Comparison of ENCODE assay signal across 23 cellular contexts in genomic region chr6:135311446-135312200, GRCh38.
DNase-seq lines count a peak whose midpoint lies in the region; ATAC-seq, FAIRE-seq and TF ChIP-seq lines count a peak whose summit lies in the region.
"Had no signal": no experiment of that assay in that cellular context is flagged by ENCODE, and none has a peak within 500 bp of the region (broad histone marks: within the 10 kb centered on the region; RNA-seq: fewer than 3 reads in every experiment).

No MANE protein-coding gene starts in this region.

- H3K4me1 ChIP-seq in H9 (ENCODE audit: insufficient read depth, low read length): no peaks in the 10 kb centered on the region
- H3K4me1 ChIP-seq: foreskin keratinocyte had no signal

- TF ChIP-seq CTCF in H9 (conservative IDR thresholded peaks at IDR 0.05): no peak

- H3K14ac ChIP-seq in H9 (ENCODE audit: insufficient read depth, low read length): no peak overlapping the region

- no peaks in the 10 kb centered on the region for H3K36me3 Mint-ChIP-seq in H9 (ENCODE audit: insufficient read depth in 1 of 3, low read depth in 3 of 3)

- H3K4me3 Mint-ChIP-seq in H9: no peak overlapping the region
- H3K4me3 Mint-ChIP-seq: activated naive CD4-positive, alpha-beta T cell treated with anti-CD3 and anti-CD28 coated beads, Interleukin-2, amount 50 U/mL, for 24 hours; activated T-cell treated with anti-CD3 and anti-CD28 coated beads, Interleukin-2, amount 50 U/mL, for 72 hours; CD4-positive, alpha-beta memory T cell; central memory CD8-positive, alpha-beta T cell; stimulated activated naive CD8-positive, alpha-beta T cell treated with anti-CD3 and anti-CD28 coated beads, Interleukin-15, amount 100 ng/mL, for 72 hours had no signal

- H3K4me1 Mint-ChIP-seq in H9: peaks cover 0 to 3% of the 10 kb centered on the region in 2 experiments; a peak in 2 of 4 replicates
- H3K4me1 Mint-ChIP-seq: activated naive CD4-positive, alpha-beta T cell treated with anti-CD3 and anti-CD28 coated beads, Interleukin-2, amount 50 U/mL, for 24 hours; CD4-positive, alpha-beta memory T cell; central memory CD8-positive, alpha-beta T cell; stimulated activated naive CD8-positive, alpha-beta T cell treated with anti-CD3 and anti-CD28 coated beads, Interleukin-15, amount 100 ng/mL, for 72 hours had no signal

- no peak overlapping the region for H2BK5ac ChIP-seq in H9 (ENCODE audit: insufficient read length, low read length)

- H3K27me3 ChIP-seq in H9 (ENCODE audit: insufficient read depth, low read length): no peaks in the 10 kb centered on the region
- H3K27me3 ChIP-seq: foreskin keratinocyte had no signal

- H3K79me1 ChIP-seq in H9 (ENCODE audit: insufficient read depth, low read depth, low read length, poor library complexity, severe bottlenecking): no peaks in the 10 kb centered on the region

- H4K5ac ChIP-seq in H9 (ENCODE audit: insufficient read length, low read depth, low read length): no peak overlapping the region

- H3K4me2 ChIP-seq in H9 (ENCODE audit: insufficient read depth, insufficient read length, low read length): no peak overlapping the region
- H3K4me2 ChIP-seq: SK-N-SH had no signal

- H2BK12ac ChIP-seq in H9 (ENCODE audit: insufficient read length, low read depth, low read length): no peak overlapping the region

- no peak overlapping the region for H2BK120ac ChIP-seq in H9 (ENCODE audit: low read depth, low read length, poor library complexity, severe bottlenecking)

- H3T11ph ChIP-seq in H9 (ENCODE audit: low read length): no peak overlapping the region

- DNase-seq in H9 (no peak), NCI-H187 treated with DMSO at 0.1 percent for 48 hours (lab: John Stamatoyannopoulos, UW) (peak; percentile 73), NCI-H345 treated with DMSO at 0.1 percent for 48 hours (lab: John Stamatoyannopoulos, UW; ENCODE audit: unreplicated experiment) (peak; percentile 53), frontal cortex (ENCODE audit: low spot score in 2 of 2) (no peak), RCC 7860 (ENCODE audit: low spot score) (no peak), HuH-7.5 (ENCODE audit: low spot score) (no peak)
- no peak for DNase-seq in activated CD4-positive, alpha-beta T cell treated with anti-CD3 and anti-CD28 coated beads, Interleukin-2, amount 50 U/mL, for 4 hours
- DNase-seq: activated CD4-positive, CD25-positive, alpha-beta regulatory T cell treated with anti-CD3 and anti-CD28 coated beads, Interleukin-2, amount 50 U/mL, for 72 hours; activated CD8-positive, alpha-beta memory T cell treated with anti-CD3 and anti-CD28 coated beads for 24 hours; activated T-cell treated with anti-CD3 and anti-CD28 coated beads, Interleukin-2, amount 50 U/mL, for 72 hours; CD4-positive, alpha-beta memory T cell; erythroblast; foreskin keratinocyte; H7; Kasumi-1; SK-N-SH; stimulated activated CD4-positive, alpha-beta T cell treated with anti-CD3 and anti-CD28 coated beads, Interleukin-4, amount 100 ng/mL, for 4 hours; stimulated activated naive CD8-positive, alpha-beta T cell treated with anti-CD3 and anti-CD28 coated beads, Interleukin-15, amount 100 ng/mL, for 72 hours; trophoblast cell had no signal

- no peak overlapping the region for H2BK15ac ChIP-seq in H9 (ENCODE audit: low read depth, low read length)

- H3K79me2 ChIP-seq in H9 (ENCODE audit: insufficient read depth, low read length): no peaks in the 10 kb centered on the region

- FAIRE-seq in frontal cortex (lab: Jason Lieb, UNC): peak; percentile 51
- FAIRE-seq in RCC 7860 (lab: Jason Lieb, UNC): no peak
- FAIRE-seq: astrocyte had no signal

- H3K4ac ChIP-seq in H9 (ENCODE audit: low read depth, low read length): no peak overlapping the region

- ATAC-seq in GM19328 (IDR thresholded peaks at IDR 0.05; ENCODE audit: unreplicated experiment): no peak
- ATAC-seq: activated T-cell treated with anti-CD3 and anti-CD28 coated beads, Interleukin-2, amount 50 U/mL, for 72 hours; foreskin keratinocyte; stimulated activated naive CD8-positive, alpha-beta T cell treated with anti-CD3 and anti-CD28 coated beads, Interleukin-15, amount 100 ng/mL, for 72 hours had no signal

- no peak overlapping the region for H2BK20ac ChIP-seq in H9 (ENCODE audit: low read depth, low read length, poor library complexity, severe bottlenecking)

- no peaks in the 10 kb centered on the region for H3K27me3 Mint-ChIP-seq in H9 (ENCODE audit: low read depth)
- H3K27me3 Mint-ChIP-seq: activated naive CD4-positive, alpha-beta T cell treated with anti-CD3 and anti-CD28 coated beads, Interleukin-2, amount 50 U/mL, for 24 hours; CD4-positive, alpha-beta memory T cell; central memory CD8-positive, alpha-beta T cell; stimulated activated naive CD8-positive, alpha-beta T cell treated with anti-CD3 and anti-CD28 coated beads, Interleukin-15, amount 100 ng/mL, for 72 hours had no signal

- H3K9me3 ChIP-seq in H9 (ENCODE audit: control insufficient read depth, low read depth, low read length): no peaks in the 10 kb centered on the region
- H3K9me3 ChIP-seq: SK-N-SH had no signal

- H3K27ac Mint-ChIP-seq in H9: peak overlapping the region in 2 of 3 experiments; percentile 41 to 86; a peak in 2 of 7 replicates
- H3K27ac Mint-ChIP-seq: activated naive CD4-positive, alpha-beta T cell treated with anti-CD3 and anti-CD28 coated beads, Interleukin-2, amount 50 U/mL, for 24 hours; activated T-cell treated with anti-CD3 and anti-CD28 coated beads, Interleukin-2, amount 50 U/mL, for 72 hours; CD4-positive, alpha-beta memory T cell had no signal

- H4K8ac ChIP-seq in H9 (replicated peaks; ENCODE audit: insufficient read length, low read depth, low read length): no peak overlapping the region

- WGBS in H9 (ENCODE audit: extremely low coverage, insufficient read length, low lambda C conversion rate): no CpG with 5 or more reads among the region's 4 CpGs

- no peaks in the 10 kb centered on the region for H3K9me3 Mint-ChIP-seq in H9
- H3K9me3 Mint-ChIP-seq: activated naive CD4-positive, alpha-beta T cell treated with anti-CD3 and anti-CD28 coated beads, Interleukin-2, amount 50 U/mL, for 24 hours; activated T-cell treated with anti-CD3 and anti-CD28 coated beads, Interleukin-2, amount 50 U/mL, for 72 hours; CD4-positive, alpha-beta memory T cell; central memory CD8-positive, alpha-beta T cell; stimulated activated naive CD8-positive, alpha-beta T cell treated with anti-CD3 and anti-CD28 coated beads, Interleukin-15, amount 100 ng/mL, for 72 hours had no signal

- no peak overlapping the region for H3K23ac ChIP-seq in H9 (ENCODE audit: insufficient read length, low read depth, low read length)

- no peaks in the 10 kb centered on the region for H4K20me1 ChIP-seq in H9 (ENCODE audit: control insufficient read depth, insufficient read depth, insufficient read length)

- no peak overlapping the region for H3K27ac ChIP-seq in H9 (ENCODE audit: insufficient read length, low read depth, low read length)
- H3K27ac ChIP-seq: foreskin keratinocyte had no signal

- H2AFZ ChIP-seq in H9 (ENCODE audit: low read length): no peak overlapping the region

- H3K9ac ChIP-seq in H9 (ENCODE audit: extremely low read depth, insufficient read length, low read length): no peak overlapping the region
- H3K9ac ChIP-seq: SK-N-SH had no signal

- H3K56ac ChIP-seq in H9 (ENCODE audit: insufficient read length, low read depth, low read length): no peak overlapping the region

- H3K23me2 ChIP-seq in H9 (ENCODE audit: insufficient read length, low read depth, low read length, poor library complexity, severe bottlenecking): no peaks in the 10 kb centered on the region

- H3K18ac ChIP-seq in H9 (ENCODE audit: insufficient read length, low read depth, low read length): no peak overlapping the region

- H2AK5ac ChIP-seq in H9 (ENCODE audit: insufficient read length, low read length): no peak overlapping the region

- no peak overlapping the region for H4K91ac ChIP-seq in H9 (ENCODE audit: insufficient read length, low read depth, low read length)

Comparison
In these comparisons a context has a peak if more than half of its experiments do, and no peak if none do; other contexts are left out.
1. DNase-seq: peak in NCI-H187 treated with DMSO at 0.1 percent for 48 hours (single experiment) and NCI-H345 treated with DMSO at 0.1 percent for 48 hours (single experiment); none in H9 (single experiment), frontal cortex (0 of 2), RCC 7860 (single experiment), activated CD4-positive, alpha-beta T cell treated with anti-CD3 and anti-CD28 coated beads, Interleukin-2, amount 50 U/mL, for 4 hours (0 of 2) and HuH-7.5 (single experiment).